Comparison of ENCODE assay signal across 1 cellular context in genomic region chr7:137992738-137993394, GRCh38.
TF ChIP-seq lines count a peak whose summit lies in the region.

No MANE protein-coding gene starts in this region.

TF ChIP-seq in GM12878, 131 proteins besides CTCF, POLR2A, EP300 and RAD21 (continued from another document):
- TF ChIP-seq REST (IDR thresholded peaks at IDR 0.05; ENCODE audit: low read depth, low read length) (no peak), E4F1 (IDR thresholded peaks at IDR 0.05; ENCODE audit: borderline replicate concordance, partially characterized antibody) (peak; percentile 58), CBFB (IDR thresholded peaks at IDR 0.05; ENCODE audit: low read depth) (peak; percentile 21; the same call in 1 of the 2 replicates), BACH1 (IDR thresholded peaks at IDR 0.05; ENCODE audit: borderline replicate concordance) (peak; percentile 6; the same call in 1 of the 2 replicates), HDAC6 (IDR thresholded peaks at IDR 0.05; ENCODE audit: unreplicated experiment) (no peak), ATF7 (IDR thresholded peaks at IDR 0.05; ENCODE audit: low read depth) (peak; percentile 69), CREB1 (IDR thresholded peaks at IDR 0.05; ENCODE audit: low read depth) (no peak)
